In the genomic region with DNA sequence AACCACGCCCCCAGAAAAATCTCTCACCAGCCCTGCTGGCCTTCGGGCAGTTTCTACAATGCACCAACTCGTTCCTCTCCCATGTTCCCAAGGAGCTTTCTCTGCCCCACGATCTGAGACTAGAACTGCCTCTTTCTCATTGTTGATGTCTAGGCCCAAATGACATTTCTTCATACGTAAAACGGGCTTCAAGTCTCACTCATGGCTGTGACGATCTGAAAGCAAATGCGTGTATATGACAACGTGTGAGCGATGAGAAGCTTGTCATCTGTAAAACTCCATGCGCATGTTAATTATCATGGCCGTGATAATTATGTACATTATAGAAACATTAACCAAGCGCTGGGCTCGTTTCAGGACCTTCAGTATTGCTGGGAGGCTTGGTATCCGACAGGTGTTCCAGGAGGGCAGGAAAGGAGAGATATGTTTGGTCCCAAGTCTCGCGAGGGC, we compare ENCODE assay signal across 8 cellular contexts. TPM values are rescaled to one million over a fixed set of nuclear protein-coding genes. Genes with fewer than 3 reads are reported as not detected.
DNase-seq lines count a peak whose midpoint lies in the region; ATAC-seq and TF ChIP-seq lines count a peak whose summit lies in the region.

No MANE protein-coding gene starts in this region.

- no peaks in the 10 kb centered on the region for H3K27me3 ChIP-seq in esophagus muscularis mucosa

- no peak for TF ChIP-seq CTCF in esophagus muscularis mucosa (IDR thresholded peaks at IDR 0.05)

- intact Hi-C loops in esophagus muscularis mucosa (cut with DNase I) = loop anchor here (5.0 to 10.0 kb wide), 2 partner anchors 90 to 227 kb away; a partner anchor contains a TSS

- no peaks in the 10 kb centered on the region for H3K9me3 ChIP-seq in esophagus muscularis mucosa

- DNase-seq in RPMI7951 (ENCODE audit: low read depth) = peak; percentile 18
- DNase-seq in esophagus muscularis mucosa (ENCODE audit: extremely low spot score) = no peak
- DNase-seq in retina = peak; percentile 36
- no peak for DNase-seq in ecto neural progenitor cell (ENCODE audit: low spot score)
- DNase-seq in GM19240 (ENCODE audit: insufficient read length, low spot score) = no peak

- peaks cover 24 to 46% (median 36%) of the 10 kb centered on the region in 4 donors for H3K4me1 ChIP-seq in esophagus muscularis mucosa

- 68% methylated on average over 17 of the region's 17 CpGs for WGBS in esophagus muscularis mucosa

- TF ChIP-seq POLR2A in esophagus muscularis mucosa (IDR thresholded peaks at IDR 0.05; ENCODE audit: low read depth) = no peak

- H3K4me3 ChIP-seq in GM08714 (ENCODE audit: low read length) (peak overlapping the region; percentile 6; the same call in 1 of the 2 replicates), esophagus muscularis mucosa (peak overlapping the region; percentile 62 to 81 (median 71))

- peak overlapping the region; percentile 33 to 66 (median 52) for H3K27ac ChIP-seq in esophagus muscularis mucosa (replicated peaks in 1 of 4)

- ATAC-seq in GM18870 (IDR thresholded peaks at IDR 0.05; ENCODE audit: unreplicated experiment) (no peak), HG03442 (IDR thresholded peaks at IDR 0.05; ENCODE audit: unreplicated experiment) (no peak)

- TF ChIP-seq EP300 in esophagus muscularis mucosa (IDR thresholded peaks at IDR 0.05) = no peak

- H3K36me3 ChIP-seq in esophagus muscularis mucosa = peaks cover 0 to 7% (median 3%) of the 10 kb centered on the region in 4 donors

RNA-seq across cellular contexts. Expression of a gene that starts 0.7 kb away (rescaled TPM):
- total RNA-seq in RPMI7951 (2014; rRNA removed; shearing (Covaris generic)) = 17.5 TPM in 2 replicates
- total RNA-seq in esophagus muscularis mucosa = 10 to 100 TPM; 18.3 to 31.1 (median 26.6) TPM

RNA-seq across cellular contexts. Expression of a gene that starts 1.3 kb away (rescaled TPM):
- 8.6 and 11.8 TPM in 2 replicates for total RNA-seq in RPMI7951 (2014; rRNA removed; shearing (Covaris generic))
- 1 to 10 TPM; 2.2 to 5.6 (median 4.1) TPM for total RNA-seq in esophagus muscularis mucosa

Comparison
In these comparisons a context has a peak if more than half of its experiments do, and no peak if none do; other contexts are left out.
1. DNase-seq: peak in RPMI7951 (single experiment) and retina (single experiment); none in esophagus muscularis mucosa (single experiment), ecto neural progenitor cell (single experiment) and GM19240 (single experiment).